9 cellular contexts compared by ENCODE assay signal in genomic region chr3:11624161-11624560, GRCh38. TPM values are rescaled to one million over a fixed set of nuclear protein-coding genes. Genes with fewer than 3 reads are reported as not detected.
DNase-seq lines count a peak whose midpoint lies in the region; ATAC-seq and TF ChIP-seq lines count a peak whose summit lies in the region.
"Had no signal": no experiment of that assay in that cellular context is flagged by ENCODE, and none has a peak within 500 bp of the region (broad histone marks: within the 10 kb centered on the region; RNA-seq: fewer than 3 reads in every experiment).

No MANE protein-coding gene starts in this region.

- H3K9me3 Mint-ChIP-seq in activated naive CD8-positive, alpha-beta T cell treated with anti-CD3 and anti-CD28 coated beads, Interleukin-2, amount 50 U/mL, for 24 hours: no peaks in the 10 kb centered on the region

- CTCF ChIA-PET in GM10248 (lab: Yijun Ruan, JAX): interaction anchor here (1.2 to 2.9 kb wide), 3 partner anchors 11 to 19 kb away, joined by 6 to 9 read pairs (median 6); partner anchors contain the start of gene VGLL4

- ATAC-seq in activated naive CD8-positive, alpha-beta T cell treated with anti-CD3 and anti-CD28 coated beads, Interleukin-2, amount 50 U/mL, for 24 hours: peak; percentile 92
- no peak for ATAC-seq in HG02798 (IDR thresholded peaks at IDR 0.05; ENCODE audit: poor library complexity, unreplicated experiment)

- TF ChIP-seq CTCF in GM10248 (IDR thresholded peaks at IDR 0.05; ENCODE audit: control extremely low read depth, extremely low read depth, low read depth, missing control alignments): no peak
- no peak for TF ChIP-seq CTCF in WERI-Rb-1 (IDR thresholded peaks at IDR 0.05; ENCODE audit: low read depth, low read length)

- peaks cover 10% of the 10 kb centered on the region for H3K36me3 ChIP-seq in SJCRH30
- no peaks in the 10 kb centered on the region; the same call in 1 of the 2 replicates for H3K36me3 ChIP-seq in WERI-Rb-1
- H3K36me3 ChIP-seq: heart right ventricle had no signal

- peak; percentile 43 for DNase-seq in GM10248 (ENCODE audit: extremely low spot score)
- peak in 4 of 5 experiments; percentile 41 to 96 (median 50) for DNase-seq in T-helper 2 cell
- DNase-seq in activated naive CD8-positive, alpha-beta T cell treated with anti-CD3 and anti-CD28 coated beads, Interleukin-2, amount 50 U/mL, for 24 hours: peak; percentile 66
- peak; percentile 46 for DNase-seq in stimulated activated CD4-positive, alpha-beta T cell treated with anti-CD3 and anti-CD28 coated beads, Interleukin-12 subunit alpha, Interleukin-12 subunit beta, amount 100 ng/mL, for 4 hours
- no peak for DNase-seq in SJCRH30
- no peak for DNase-seq in anterior cingulate cortex (lab: John Stamatoyannopoulos, UW)
- no peak for DNase-seq in WERI-Rb-1
- DNase-seq: heart right ventricle had no signal

- H3K27ac ChIP-seq in SJCRH30: no peak overlapping the region
- H3K27ac ChIP-seq in WERI-Rb-1: no peak overlapping the region

- H3K27me3 ChIP-seq in SJCRH30 (no peaks in the 10 kb centered on the region), WERI-Rb-1 (ENCODE audit: insufficient read depth, low read depth, severe bottlenecking) (no peaks in the 10 kb centered on the region)
- H3K27me3 ChIP-seq: heart right ventricle had no signal

- H3K4me1 Mint-ChIP-seq in activated naive CD8-positive, alpha-beta T cell treated with anti-CD3 and anti-CD28 coated beads, Interleukin-2, amount 50 U/mL, for 24 hours: peaks cover 86% of the 10 kb centered on the region

- H3K27me3 Mint-ChIP-seq in activated naive CD8-positive, alpha-beta T cell treated with anti-CD3 and anti-CD28 coated beads, Interleukin-2, amount 50 U/mL, for 24 hours: no peaks in the 10 kb centered on the region

- no peaks in the 10 kb centered on the region for H3K9me3 ChIP-seq in SJCRH30 (replicated peaks)
- H3K9me3 ChIP-seq in WERI-Rb-1 (ENCODE audit: severe bottlenecking): no peaks in the 10 kb centered on the region
- H3K9me3 ChIP-seq: heart right ventricle had no signal

- H3K4me3 Mint-ChIP-seq in activated naive CD8-positive, alpha-beta T cell treated with anti-CD3 and anti-CD28 coated beads, Interleukin-2, amount 50 U/mL, for 24 hours: peak overlapping the region; percentile 55

- peaks cover 4% of the 10 kb centered on the region; the same call in 1 of the 2 replicates for H3K4me1 ChIP-seq in SJCRH30

- POLR2A ChIA-PET in GM10248 (lab: Yijun Ruan, JAX): no interaction called here

- H3K4me3 ChIP-seq in SJCRH30: no peak overlapping the region
- no peak overlapping the region for H3K4me3 ChIP-seq in WERI-Rb-1 (ENCODE audit: low read depth, low read length)
- H3K4me3 ChIP-seq: heart right ventricle had no signal

- peak overlapping the region; percentile 97 for H3K27ac Mint-ChIP-seq in activated naive CD8-positive, alpha-beta T cell treated with anti-CD3 and anti-CD28 coated beads, Interleukin-2, amount 50 U/mL, for 24 hours

- peaks cover 16% of the 10 kb centered on the region for H3K36me3 Mint-ChIP-seq in activated naive CD8-positive, alpha-beta T cell treated with anti-CD3 and anti-CD28 coated beads, Interleukin-2, amount 50 U/mL, for 24 hours (ENCODE audit: low read depth)

RNA-seq across cellular contexts. Expression of gene VGLL4, which starts 19.6 kb away (rescaled TPM):
- total RNA-seq in SJCRH30 (2014; rRNA removed; shearing (Covaris generic)): 49.3 and 52.7 TPM in 2 replicates

Comparison
In these comparisons a context has a peak if more than half of its experiments do, and no peak if none do; other contexts are left out.
1. DNase-seq: peak in GM10248 (single experiment), T-helper 2 cell (4 of 5), activated naive CD8-positive, alpha-beta T cell treated with anti-CD3 and anti-CD28 coated beads, Interleukin-2, amount 50 U/mL, for 24 hours (single experiment) and stimulated activated CD4-positive, alpha-beta T cell treated with anti-CD3 and anti-CD28 coated beads, Interleukin-12 subunit alpha, Interleukin-12 subunit beta, amount 100 ng/mL, for 4 hours (single experiment); none in SJCRH30 (0 of 2), anterior cingulate cortex (0 of 58) and WERI-Rb-1 (single experiment).